In genomic region chr12:46131729-46132128, GRCh38 we compare ENCODE assay signal across 11 cellular contexts.
DNase-seq lines count a peak whose midpoint lies in the region; ATAC-seq, FAIRE-seq and TF ChIP-seq lines count a peak whose summit lies in the region.
"Had no signal": no experiment of that assay in that cellular context is flagged by ENCODE, and none has a peak within 500 bp of the region (broad histone marks: within the 10 kb centered on the region; RNA-seq: fewer than 3 reads in every experiment).

No MANE protein-coding gene starts in this region.

- H3K79me2 ChIP-seq in trophoblast cell (ENCODE audit: control insufficient read depth, insufficient read depth, low read length, poor library complexity), result peaks cover 2% of the 10 kb centered on the region
- H3K79me2 ChIP-seq: hepatocyte had no signal

- no peak overlapping the region for H2AK5ac ChIP-seq in trophoblast cell (ENCODE audit: low read length)

- H2AFZ ChIP-seq in trophoblast cell (ENCODE audit: insufficient read depth, low read length, poor library complexity), result no peak overlapping the region
- H2AFZ ChIP-seq: hepatocyte had no signal

- no peaks in the 10 kb centered on the region for H3K36me3 ChIP-seq in trophoblast cell (ENCODE audit: control insufficient read depth in 1 of 2, insufficient read depth in 2 of 2, low read length in 2 of 2)

- H2BK120ac ChIP-seq in trophoblast cell (ENCODE audit: insufficient read depth, low read length, poor library complexity), result peak overlapping the region; percentile 75

- H3K18ac ChIP-seq in trophoblast cell (ENCODE audit: low read length), result no peak overlapping the region

- no peak for TF ChIP-seq CTCF in coronary artery (IDR thresholded peaks at IDR 0.05)

- peaks cover 2 to 7% of the 10 kb centered on the region in 2 experiments for H3K4me1 ChIP-seq in trophoblast cell (ENCODE audit: control insufficient read depth in 1 of 2, insufficient read depth in 2 of 2, low read length in 2 of 2)

- H2BK12ac ChIP-seq in trophoblast cell (ENCODE audit: low read length), result peak overlapping the region; percentile 75

- H3K23ac ChIP-seq in trophoblast cell (ENCODE audit: low read length), result no peak overlapping the region

- DNase-seq in GM12892 (ENCODE audit: insufficient read length) (no peak), NCI-H69 (lab: John Stamatoyannopoulos, UW) (peak; percentile 33), trophoblast cell (peak in 1 of 2 donors; percentile 56), coronary artery (ENCODE audit: low spot score) (no peak)
- DNase-seq: central memory CD4-positive, alpha-beta T cell; NCI-H2081 treated with DMSO at 0.1 percent for 48 hours; stimulated activated CD4-positive, alpha-beta T cell treated with anti-CD3 and anti-CD28 coated beads, Interleukin-4, amount 100 ng/mL, for 1 hour had no signal

- H3K9ac ChIP-seq in trophoblast cell (ENCODE audit: low read length), result no peak overlapping the region

- no peak overlapping the region for H2BK5ac ChIP-seq in trophoblast cell (ENCODE audit: low read depth, low read length, poor library complexity)

- H3K4ac ChIP-seq in trophoblast cell (ENCODE audit: low read depth, low read length), result no peak overlapping the region

- WGBS in trophoblast cell (ENCODE audit: extremely low coverage, insufficient coverage, insufficient read length), result no CpG with 5 or more reads among the region's 2 CpGs

- no peaks in the 10 kb centered on the region for H3K27me3 ChIP-seq in trophoblast cell (ENCODE audit: insufficient read depth, low read length)
- H3K27me3 ChIP-seq: hepatocyte had no signal

- H3K27ac ChIP-seq in trophoblast cell (ENCODE audit: low read depth, low read length), result peak overlapping the region; percentile 1
- no peak overlapping the region for H3K27ac ChIP-seq in coronary artery
- H3K27ac ChIP-seq: hepatocyte had no signal

- no peak overlapping the region for H3K4me2 ChIP-seq in trophoblast cell (ENCODE audit: low read length)
- H3K4me2 ChIP-seq: hepatocyte had no signal

- peak; percentile 36 for ATAC-seq in esophagus mucosa
- no peak for ATAC-seq in GM21367 (IDR thresholded peaks at IDR 0.05; ENCODE audit: unreplicated experiment)
- no peak for ATAC-seq in GM21515 (IDR thresholded peaks at IDR 0.05; ENCODE audit: unreplicated experiment)

- H4K12ac ChIP-seq in trophoblast cell (ENCODE audit: low read depth, low read length), result no peak overlapping the region

- no peaks in the 10 kb centered on the region for H3K9me3 ChIP-seq in trophoblast cell (ENCODE audit: insufficient read depth, low read depth, low read length)

- H3K14ac ChIP-seq in trophoblast cell (ENCODE audit: low read length), result no peak overlapping the region

- FAIRE-seq in GM12892 (lab: Jason Lieb, UNC), result peak; percentile 75

- no peak for TF ChIP-seq POLR2A in GM12892 (IDR thresholded peaks at IDR 0.05; ENCODE audit: low read depth, low read length)

- H3K4me3 ChIP-seq in trophoblast cell (ENCODE audit: low read depth, low read length) (no peak overlapping the region), coronary artery (no peak overlapping the region)
- H3K4me3 ChIP-seq: hepatocyte had no signal

- no peak overlapping the region for H4K91ac ChIP-seq in trophoblast cell (ENCODE audit: low read depth, low read length)

- peaks cover 12% of the 10 kb centered on the region for H3K79me1 ChIP-seq in trophoblast cell (ENCODE audit: low read length)

- H4K8ac ChIP-seq in trophoblast cell (ENCODE audit: low read depth, low read length), result no peak overlapping the region
